13 cellular contexts compared by ENCODE assay signal in genomic region chr1:98429851-98430496, GRCh38.
DNase-seq lines count a peak whose midpoint lies in the region; ATAC-seq and TF ChIP-seq lines count a peak whose summit lies in the region.
"Had no signal": no experiment of that assay in that cellular context is flagged by ENCODE, and none has a peak within 500 bp of the region (broad histone marks: within the 10 kb centered on the region; RNA-seq: fewer than 3 reads in every experiment).

No MANE protein-coding gene starts in this region.

- WGBS in hepatocyte (ENCODE audit: low lambda C conversion rate, missing lambda C conversion rate): 36% methylated on average over 4 of the region's 4 CpGs
- WGBS in upper lobe of left lung, 2 donors: 59 to 80% methylated on average over 4 of the region's 4 CpGs
- no CpG with 5 or more reads among the region's 4 CpGs for WGBS in H9 (ENCODE audit: extremely low coverage, insufficient read length, low lambda C conversion rate)

- H3K27me3 Mint-ChIP-seq in H9 (ENCODE audit: low read depth): no peaks in the 10 kb centered on the region; the same call in 1 of the 2 replicates
- H3K27me3 Mint-ChIP-seq: memory B cell had no signal

- TF ChIP-seq POLR2A in upper lobe of left lung (IDR thresholded peaks at IDR 0.05): no peak

- no peak overlapping the region for H2BK120ac ChIP-seq in H9 (ENCODE audit: low read depth, low read length, poor library complexity, severe bottlenecking)

- POLR2A ChIA-PET in RWPE1 (lab: Yijun Ruan, JAX; ENCODE audit: low non-redundant PET): no interaction called here

- no peak overlapping the region for H2AFZ ChIP-seq in hepatocyte
- no peak overlapping the region for H2AFZ ChIP-seq in H9 (ENCODE audit: low read length)

- H3K36me3 ChIP-seq in hepatocyte (replicated peaks; ENCODE audit: insufficient read depth, low read depth) (no peaks in the 10 kb centered on the region), upper lobe of left lung (no peaks in the 10 kb centered on the region)

- no peaks in the 10 kb centered on the region for H3K9me3 ChIP-seq in hepatocyte (ENCODE audit: low read depth)
- no peaks in the 10 kb centered on the region for H3K9me3 ChIP-seq in upper lobe of left lung
- H3K9me3 ChIP-seq in H9 (ENCODE audit: control insufficient read depth, low read depth, low read length): no peaks in the 10 kb centered on the region

- H3K4me2 ChIP-seq in hepatocyte (no peak overlapping the region), H9 (ENCODE audit: insufficient read depth, insufficient read length, low read length) (no peak overlapping the region)

- no peak overlapping the region for H3T11ph ChIP-seq in H9 (ENCODE audit: low read length)

- H3K4me1 ChIP-seq in hepatocyte (ENCODE audit: insufficient read depth) (no peaks in the 10 kb centered on the region), upper lobe of left lung (no peaks in the 10 kb centered on the region), H9 (ENCODE audit: insufficient read depth, low read length) (no peaks in the 10 kb centered on the region)

- no peak overlapping the region for H3K9ac ChIP-seq in H9 (ENCODE audit: extremely low read depth, insufficient read length, low read length)

- TF ChIP-seq CTCF in hepatocyte (IDR thresholded peaks at IDR 0.05; ENCODE audit: poor library complexity) (no peak), upper lobe of left lung (IDR thresholded peaks at IDR 0.05) (no peak), RWPE1 (conservative IDR thresholded peaks at IDR 0.05; ENCODE audit: low read depth) (no peak), H9 (conservative IDR thresholded peaks at IDR 0.05) (no peak)

- H2BK5ac ChIP-seq in H9 (ENCODE audit: insufficient read length, low read length): no peak overlapping the region

- no peak overlapping the region for H4K91ac ChIP-seq in H9 (ENCODE audit: insufficient read length, low read depth, low read length)

- no peaks in the 10 kb centered on the region for H4K20me1 ChIP-seq in hepatocyte (ENCODE audit: insufficient read depth, poor library complexity, severe bottlenecking)
- H4K20me1 ChIP-seq in H9 (ENCODE audit: control insufficient read depth, insufficient read depth, insufficient read length): no peaks in the 10 kb centered on the region

- H3K4me3 ChIP-seq in hepatocyte (no peak overlapping the region), upper lobe of left lung (no peak overlapping the region)
- H3K4me3 ChIP-seq: K562 had no signal

- H4K5ac ChIP-seq in H9 (ENCODE audit: insufficient read length, low read depth, low read length): no peak overlapping the region

- no peak overlapping the region for H3K23ac ChIP-seq in H9 (ENCODE audit: insufficient read length, low read depth, low read length)

- DNase-seq in NCI-H82 (lab: John Stamatoyannopoulos, UW) (peak; percentile 67), NCI-H82 treated with DMSO at 0.1 percent for 48 hours (lab: John Stamatoyannopoulos, UW; ENCODE audit: unreplicated experiment) (no peak), NCI-H2196 (lab: John Stamatoyannopoulos, UW; ENCODE audit: unreplicated experiment) (peak; percentile 90), hepatocyte (ENCODE audit: low spot score) (peak; percentile 17), upper lobe of left lung (peak in 1 of 2 donors; percentile 73), RWPE1 (ENCODE audit: low spot score) (no peak), H9 (no peak)
- DNase-seq: anterior cingulate cortex, GOT3 had no signal

- H3K23me2 ChIP-seq in H9 (ENCODE audit: insufficient read length, low read depth, low read length, poor library complexity, severe bottlenecking): no peaks in the 10 kb centered on the region

- no peaks in the 10 kb centered on the region for H3K9me2 ChIP-seq in hepatocyte (replicated peaks; ENCODE audit: insufficient read depth)

- H3K79me1 ChIP-seq in H9 (ENCODE audit: insufficient read depth, low read depth, low read length, poor library complexity, severe bottlenecking): no peaks in the 10 kb centered on the region

- CTCF ChIA-PET in RWPE1 (lab: Yijun Ruan, JAX): interaction anchor here (0.6 to 0.7 kb wide), 2 partner anchors 115 to 376 kb away, joined by 3 to 4 read pairs; no protein-coding TSS in a partner anchor

- no peaks in the 10 kb centered on the region for H3K9me3 Mint-ChIP-seq in H9

- no peak overlapping the region for H3K4me3 Mint-ChIP-seq in H9
- H3K4me3 Mint-ChIP-seq: memory B cell had no signal

- no peak overlapping the region for H3K18ac ChIP-seq in H9 (ENCODE audit: insufficient read length, low read depth, low read length)

- no peak overlapping the region for H2BK15ac ChIP-seq in H9 (ENCODE audit: low read depth, low read length)

- TF ChIP-seq EP300 in upper lobe of left lung (IDR thresholded peaks at IDR 0.05): no peak

- no peaks in the 10 kb centered on the region for H3K36me3 Mint-ChIP-seq in H9 (ENCODE audit: insufficient read depth in 1 of 3, low read depth in 3 of 3)
- H3K36me3 Mint-ChIP-seq: memory B cell had no signal

- no peak overlapping the region for H2BK12ac ChIP-seq in H9 (ENCODE audit: insufficient read length, low read depth, low read length)

- no peak overlapping the region for H3K27ac ChIP-seq in hepatocyte
- H3K27ac ChIP-seq in upper lobe of left lung: no peak overlapping the region
- no peak overlapping the region for H3K27ac ChIP-seq in RWPE1
- no peak overlapping the region for H3K27ac ChIP-seq in H9 (ENCODE audit: insufficient read length, low read depth, low read length)

- no peaks in the 10 kb centered on the region for H3K27me3 ChIP-seq in hepatocyte
- no peaks in the 10 kb centered on the region for H3K27me3 ChIP-seq in upper lobe of left lung
- H3K27me3 ChIP-seq in H9 (ENCODE audit: insufficient read depth, low read length): no peaks in the 10 kb centered on the region

- peaks cover 2 to 6% of the 10 kb centered on the region in 2 experiments; a peak in 2 of 4 replicates for H3K4me1 Mint-ChIP-seq in H9
- H3K4me1 Mint-ChIP-seq: memory B cell had no signal

- H2AK5ac ChIP-seq in H9 (ENCODE audit: insufficient read length, low read length): no peak overlapping the region

- no peak overlapping the region for H3K56ac ChIP-seq in H9 (ENCODE audit: insufficient read length, low read depth, low read length)

- no peak overlapping the region for H2BK20ac ChIP-seq in H9 (ENCODE audit: low read depth, low read length, poor library complexity, severe bottlenecking)

- no peak overlapping the region for H3K4ac ChIP-seq in H9 (ENCODE audit: low read depth, low read length)

- no peaks in the 10 kb centered on the region for H3K79me2 ChIP-seq in hepatocyte
- no peaks in the 10 kb centered on the region for H3K79me2 ChIP-seq in H9 (ENCODE audit: insufficient read depth, low read length)

- H4K8ac ChIP-seq in H9 (replicated peaks; ENCODE audit: insufficient read length, low read depth, low read length): no peak overlapping the region

- H3K27ac Mint-ChIP-seq in H9: no peak overlapping the region
- H3K27ac Mint-ChIP-seq: memory B cell had no signal

- peak; percentile 40 to 65 for ATAC-seq in upper lobe of left lung (ENCODE audit: low FRiP score in 2 of 2)
- ATAC-seq in GM21528 (IDR thresholded peaks at IDR 0.05; ENCODE audit: low FRiP score, unreplicated experiment): no peak
- ATAC-seq: K562, Panc1 had no signal

- no peak overlapping the region for H3K14ac ChIP-seq in H9 (ENCODE audit: insufficient read depth, low read length)

Comparison
In these comparisons a context has a peak if more than half of its experiments do, and no peak if none do; other contexts are left out.
1. DNase-seq: peak in NCI-H82 (single experiment), NCI-H2196 (single experiment) and hepatocyte (single experiment); none in NCI-H82 treated with DMSO at 0.1 percent for 48 hours (single experiment), RWPE1 (single experiment) and H9 (single experiment).